Comparison of ENCODE assay signal across 8 cellular contexts in the genomic region with DNA sequence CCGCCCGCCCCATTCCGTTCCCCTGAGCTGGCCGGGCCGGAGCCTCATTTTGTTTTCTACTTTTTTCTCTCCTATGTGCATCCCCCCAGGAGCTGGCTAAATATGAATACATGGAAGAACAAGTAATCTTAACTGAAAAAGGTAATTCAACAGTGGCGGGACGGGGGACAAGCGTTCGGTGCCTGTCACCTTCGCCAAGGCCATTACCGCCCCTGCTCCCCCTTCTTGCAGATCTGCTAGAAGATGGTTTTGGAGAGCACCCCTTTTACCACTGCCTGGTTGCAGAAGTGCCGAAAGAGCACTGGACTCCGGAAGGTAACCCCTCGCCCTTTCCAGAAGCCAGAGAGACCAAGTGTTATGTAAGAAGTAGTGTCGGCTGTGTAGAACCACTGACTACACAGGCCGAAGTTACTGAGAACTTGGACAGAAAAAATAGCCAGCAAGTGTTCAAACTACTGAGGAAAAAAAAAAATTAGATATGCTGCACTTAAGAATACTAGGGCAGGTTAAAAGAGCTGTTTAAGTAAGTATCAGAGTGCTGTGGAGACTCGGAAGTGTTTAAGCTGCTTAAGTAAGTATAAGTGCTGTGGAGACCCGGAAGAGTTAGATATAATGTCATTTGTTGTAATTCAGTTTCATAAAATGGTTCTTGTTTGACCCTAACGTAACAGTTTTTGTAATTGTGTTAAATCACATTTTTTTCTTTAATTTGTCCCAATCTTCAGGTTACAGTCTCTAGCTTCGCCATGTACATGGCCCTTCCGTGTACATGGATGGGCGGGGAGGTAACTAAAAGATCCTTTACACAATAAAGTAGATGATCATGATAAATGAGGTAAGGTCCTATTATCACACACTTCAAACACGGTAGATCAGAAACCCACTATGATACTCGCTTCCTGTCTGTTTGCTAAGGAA. TPM values are rescaled to one million over a fixed set of nuclear protein-coding genes. Genes with fewer than 3 reads are reported as not detected.
A peak's percentile ranks its signal among the peaks of the same experiment; 100 is the strongest.
DNase-seq lines count a peak whose midpoint lies in the region; ATAC-seq and TF ChIP-seq lines count a peak whose summit lies in the region.

No MANE protein-coding gene starts in this region.

- H2AFZ ChIP-seq in mesenchymal stem cell (ENCODE audit: low read depth, low read length) = no peak overlapping the region

- CTCF ChIA-PET in CD4-positive, alpha-beta memory T cell (lab: Charles Lee; ENCODE audit: partially characterized antibody) = interaction anchor here (0.7 to 3.2 kb wide), 14 partner anchors 9 to 270 kb away, joined by 3 to 23 read pairs (median 4); a partner anchor contains a TSS

- peaks cover 34% of the 10 kb centered on the region for H3K4me1 ChIP-seq in CD4-positive, alpha-beta memory T cell (ENCODE audit: insufficient read depth, low read length)
- H3K4me1 ChIP-seq in mesenchymal stem cell (ENCODE audit: control insufficient read depth, insufficient read depth, low read depth, low read length) (no peaks in the 10 kb centered on the region), upper lobe of right lung (peaks cover 6% of the 10 kb centered on the region)

- no peak overlapping the region for H4K91ac ChIP-seq in mesenchymal stem cell (ENCODE audit: low read length)

- H3K4ac ChIP-seq in mesenchymal stem cell (ENCODE audit: low read depth in 1 of 2, low read length in 2 of 2) = no peak overlapping the region

- H3K4me3 Mint-ChIP-seq in CD4-positive, alpha-beta memory T cell = peak overlapping the region; percentile 88 to 98 (median 96)

- peak overlapping the region; percentile 10 for H3K4me2 ChIP-seq in mesenchymal stem cell (ENCODE audit: low read length, poor library complexity, severe bottlenecking)

- H3K27ac Mint-ChIP-seq in CD4-positive, alpha-beta memory T cell = peak overlapping the region; percentile 96 to 99 (median 98)

- no peak overlapping the region for H2BK15ac ChIP-seq in mesenchymal stem cell (ENCODE audit: low read depth, poor library complexity, severe bottlenecking)

- peak overlapping the region; percentile 88 for H3K27ac ChIP-seq in CD4-positive, alpha-beta memory T cell (ENCODE audit: low read depth, low read length)
- H3K27ac ChIP-seq in caudate nucleus (ENCODE audit: low read depth, low read length) (peak overlapping the region; percentile 94), mesenchymal stem cell (ENCODE audit: low read length, poor library complexity, severe bottlenecking) (peak overlapping the region; percentile 4), upper lobe of right lung (peak overlapping the region; percentile 93)

- TF ChIP-seq CTCF in NB4 (IDR thresholded peaks at IDR 0.05; ENCODE audit: low read depth, low read length) (no peak), upper lobe of right lung (IDR thresholded peaks at IDR 0.05) (no peak)

- no peak overlapping the region for H2BK5ac ChIP-seq in mesenchymal stem cell (ENCODE audit: low read depth, low read length, poor library complexity, severe bottlenecking)

- no peaks in the 10 kb centered on the region for H3K9me3 ChIP-seq in CD4-positive, alpha-beta memory T cell (ENCODE audit: control insufficient read depth in 1 of 2, low read length in 2 of 2)
- H3K9me3 ChIP-seq in mesenchymal stem cell (ENCODE audit: control insufficient read depth, low read length) (no peaks in the 10 kb centered on the region), upper lobe of right lung (no peaks in the 10 kb centered on the region)

- H3K4me3 ChIP-seq in CD4-positive, alpha-beta memory T cell (ENCODE audit: low read length in 2 of 2) = peak overlapping the region; percentile 78 to 80
- H3K4me3 ChIP-seq in NB4 (ENCODE audit: low read depth, low read length) (peak overlapping the region; percentile 94), mesenchymal stem cell (ENCODE audit: insufficient read depth in 1 of 2, low read depth in 1 of 2, low read length in 2 of 2) (peak overlapping the region; percentile 66 to 90), upper lobe of right lung (peak overlapping the region; percentile 67)

- no peaks in the 10 kb centered on the region for H3K27me3 Mint-ChIP-seq in CD4-positive, alpha-beta memory T cell

- H3K27me3 ChIP-seq in CD4-positive, alpha-beta memory T cell (ENCODE audit: insufficient read depth, low read length) = no peaks in the 10 kb centered on the region
- H3K27me3 ChIP-seq in mesenchymal stem cell (ENCODE audit: control insufficient read depth in 1 of 2, insufficient read depth in 1 of 2, low read length in 2 of 2) (no peaks in the 10 kb centered on the region), upper lobe of right lung (no peaks in the 10 kb centered on the region)

- H2BK120ac ChIP-seq in mesenchymal stem cell (ENCODE audit: low read depth, low read length) = no peak overlapping the region

- intact Hi-C loops in CD4-positive, alpha-beta memory T cell (cut with micrococcal nuclease) = loop anchor here (1.0 kb wide), 5 partner anchors 28 to 270 kb away; a partner anchor contains a TSS
- intact Hi-C loops in upper lobe of right lung (cut with DNase I) = no loop called here

- peak overlapping the region; percentile 92 for H3K9ac ChIP-seq in mesenchymal stem cell (ENCODE audit: low read length)

- peaks cover 13 to 45% (median 29%) of the 10 kb centered on the region in 4 donors for H3K4me1 Mint-ChIP-seq in CD4-positive, alpha-beta memory T cell

- H3K9me3 Mint-ChIP-seq in CD4-positive, alpha-beta memory T cell = peaks cover 0 to 2% (median 0%) of the 10 kb centered on the region in 8 donors

- no peak overlapping the region for H3K14ac ChIP-seq in mesenchymal stem cell (ENCODE audit: low read length in 2 of 2)

- no peak for TF ChIP-seq POLR2A in NB4 (IDR thresholded peaks at IDR 0.05; ENCODE audit: extremely low read depth, insufficient read length)

- DNase-seq in CD4-positive, alpha-beta memory T cell = peak in 4 of 5 donors; percentile 17 to 29 (median 24)
- DNase-seq in NB4 (ENCODE audit: low read depth) = peak; percentile 48
- no peak for DNase-seq in caudate nucleus (lab: John Stamatoyannopoulos, UW)
- DNase-seq in mesenchymal stem cell = no peak
- no peak for DNase-seq in upper lobe of right lung
- DNase-seq in stimulated activated CD4-positive, alpha-beta T cell treated with anti-CD3 and anti-CD28 coated beads, Interleukin-4, amount 100 ng/mL, for 24 hours = no peak
- DNase-seq in AG20443 (ENCODE audit: low spot score) = no peak

- H3K18ac ChIP-seq in mesenchymal stem cell (ENCODE audit: low read depth in 1 of 2, low read length in 2 of 2) = peak overlapping the region in 1 of 2 experiments; percentile 37

- POLR2A ChIA-PET in CD4-positive, alpha-beta memory T cell (lab: Charles Lee; ENCODE audit: partially characterized antibody) = interaction anchor here (1.0 to 4.0 kb wide), 16 partner anchors 9 to 695 kb away, joined by 3 to 63 read pairs (median 9); a partner anchor contains a TSS

- H2BK12ac ChIP-seq in mesenchymal stem cell (ENCODE audit: low read length in 2 of 2) = no peak overlapping the region

- no peak overlapping the region for H4K8ac ChIP-seq in mesenchymal stem cell (ENCODE audit: low read length)

- H3K23ac ChIP-seq in mesenchymal stem cell (ENCODE audit: low read length in 2 of 2) = no peak overlapping the region

- WGBS in mesenchymal stem cell = 31% methylated on average over 13 of the region's 24 CpGs

- ATAC-seq in upper lobe of right lung (no peak), GM18861 (IDR thresholded peaks at IDR 0.05; ENCODE audit: unreplicated experiment) (no peak)

- H3K36me3 ChIP-seq in CD4-positive, alpha-beta memory T cell (ENCODE audit: insufficient read depth, low read length) = peaks cover 10% of the 10 kb centered on the region
- H3K36me3 ChIP-seq in mesenchymal stem cell (ENCODE audit: control insufficient read depth in 1 of 2, insufficient read depth in 2 of 2, low read depth in 1 of 2, low read length in 2 of 2) = peaks cover 0 to 16% of the 10 kb centered on the region in 2 experiments
- H3K36me3 ChIP-seq in upper lobe of right lung = no peaks in the 10 kb centered on the region

- peaks cover 17 to 36% of the 10 kb centered on the region in 2 donors for H3K36me3 Mint-ChIP-seq in CD4-positive, alpha-beta memory T cell

- no peaks in the 10 kb centered on the region for H3K79me1 ChIP-seq in mesenchymal stem cell (replicated peaks; ENCODE audit: low read length, poor library complexity, severe bottlenecking)

- H2AK5ac ChIP-seq in mesenchymal stem cell (ENCODE audit: low read length, severe bottlenecking) = no peak overlapping the region

RNA-seq across cellular contexts. Expression of a gene that starts 0.9 kb away (rescaled TPM):
- 100 to 1,000 TPM; 139 to 145 TPM for total RNA-seq in CD4-positive, alpha-beta memory T cell
- polyA plus RNA-seq in CD4-positive, alpha-beta memory T cell = 100 to 1,000 TPM; 127 to 134 TPM
- 314 TPM for polyA plus RNA-seq in mesenchymal stem cell (2013, experiment 1 of 2)
- 311 TPM for polyA plus RNA-seq in mesenchymal stem cell (2013, experiment 2 of 2)
- total RNA-seq in upper lobe of right lung = 784 TPM

RNA-seq across cellular contexts. Expression of a gene that starts 40.8 kb away (rescaled TPM):
- 10 to 100 TPM; 21.2 to 25.2 TPM for total RNA-seq in CD4-positive, alpha-beta memory T cell
- polyA plus RNA-seq in CD4-positive, alpha-beta memory T cell = 10 to 100 TPM; 22.5 to 28.1 TPM
- 46.3 TPM for polyA plus RNA-seq in mesenchymal stem cell (2013, experiment 1 of 2)
- polyA plus RNA-seq in mesenchymal stem cell (2013, experiment 2 of 2) = 44.6 TPM
- total RNA-seq in upper lobe of right lung = 42.0 TPM

Comparison
In these comparisons a context has a peak if more than half of its experiments do, and no peak if none do; other contexts are left out.
1. DNase-seq: peak in CD4-positive, alpha-beta memory T cell (4 of 5) and NB4 (single experiment); none in caudate nucleus (0 of 61), mesenchymal stem cell (single experiment), upper lobe of right lung (single experiment), stimulated activated CD4-positive, alpha-beta T cell treated with anti-CD3 and anti-CD28 coated beads, Interleukin-4, amount 100 ng/mL, for 24 hours (single experiment) and AG20443 (single experiment).
2. H3K27ac ChIP-seq: peak in every context shown above with its lines; median percentile 94 in caudate nucleus; 93 in upper lobe of right lung; 88 in CD4-positive, alpha-beta memory T cell; 4 in mesenchymal stem cell.
3. Peak in every context shown above with its lines, with median percentiles within 50 percentile points of each other: H3K4me3 ChIP-seq.